In the genomic region with DNA sequence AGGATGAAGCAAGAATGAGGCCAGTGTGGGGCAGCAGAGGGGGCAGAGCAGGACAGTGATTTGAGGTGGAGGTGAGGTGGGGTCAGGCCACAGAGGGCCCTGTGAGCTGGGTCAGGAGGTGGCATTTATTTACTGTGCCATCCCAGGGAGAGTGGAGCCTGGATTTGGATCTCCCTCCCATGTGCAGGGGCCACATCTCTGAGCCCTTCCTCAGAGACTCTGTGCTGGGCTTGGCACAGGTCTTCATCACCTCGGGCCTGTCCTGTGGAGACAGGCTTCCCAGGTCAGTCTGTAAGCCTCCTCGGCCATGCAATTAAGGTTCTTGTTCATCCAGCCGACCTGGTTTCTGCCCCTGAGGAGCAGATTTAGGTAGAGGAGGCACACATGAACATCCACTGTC, we compare ENCODE assay signal across 18 cellular contexts. TPM values are rescaled to one million over a fixed set of nuclear protein-coding genes. Genes with fewer than 3 reads are reported as not detected.
A peak's percentile ranks its signal among the peaks of the same experiment; 100 is the strongest.
DNase-seq lines count a peak whose midpoint lies in the region; ATAC-seq and TF ChIP-seq lines count a peak whose summit lies in the region.
"Had no signal": no experiment of that assay in that cellular context is flagged by ENCODE, and none has a peak within 500 bp of the region (broad histone marks: within the 10 kb centered on the region; RNA-seq: fewer than 3 reads in every experiment).

No MANE protein-coding gene starts in this region.

- H3K36me3 ChIP-seq in CD8-positive, alpha-beta T cell (ENCODE audit: insufficient read depth, low read length) = no peaks in the 10 kb centered on the region
- H3K36me3 ChIP-seq in GM23338 (ENCODE audit: insufficient read depth) = no peaks in the 10 kb centered on the region
- H3K36me3 ChIP-seq: SJSA1 had no signal

- intact Hi-C loops in CD8-positive, alpha-beta T cell (cut with DNase I, micrococcal nuclease) = loop anchor here in 1 of 2 experiments (5.0 to 10.0 kb wide), 2 partner anchors 133 to 295 kb away; a partner anchor contains a TSS
- intact Hi-C loops in left colon (cut with DNase I, micrococcal nuclease) = no loop called here

- H3K27ac Mint-ChIP-seq in CD8-positive, alpha-beta T cell = no peak overlapping the region
- H3K27ac Mint-ChIP-seq in GM23338 (no peak overlapping the region), immature natural killer cell (peak overlapping the region in 1 of 6 donors; percentile 35), neural crest cell (ENCODE audit: unreplicated experiment) (no peak overlapping the region)

- H2AFZ ChIP-seq in GM23338 = no peak overlapping the region
- H2AFZ ChIP-seq: GM23248 had no signal

- no peaks in the 10 kb centered on the region for H3K9me2 ChIP-seq in GM23338 (ENCODE audit: insufficient read depth)

- POLR2A ChIA-PET in CD8-positive, alpha-beta T cell (lab: Charles Lee) = no interaction called here

- H3K4me3 ChIP-seq in CD8-positive, alpha-beta T cell (ENCODE audit: low read depth, low read length) = no peak overlapping the region
- H3K4me3 ChIP-seq in GM23338 = no peak overlapping the region
- H3K4me3 ChIP-seq: GM23248, K562, SJSA1 had no signal

- peaks cover 2% of the 10 kb centered on the region for H3K27me3 Mint-ChIP-seq in CD8-positive, alpha-beta T cell (ENCODE audit: low read depth)
- H3K27me3 Mint-ChIP-seq in GM23338 (ENCODE audit: insufficient read depth, low read depth, poor library complexity) = peaks cover 21% of the 10 kb centered on the region
- H3K27me3 Mint-ChIP-seq in immature natural killer cell (ENCODE audit: low read depth in 3 of 3) = peaks cover 3 to 10% (median 8%) of the 10 kb centered on the region in 3 donors
- H3K27me3 Mint-ChIP-seq in neural crest cell (ENCODE audit: low read depth) = peaks cover 8% of the 10 kb centered on the region

- no peaks in the 10 kb centered on the region for H3K9me3 Mint-ChIP-seq in CD8-positive, alpha-beta T cell
- H3K9me3 Mint-ChIP-seq in GM23338 (peaks cover 5% of the 10 kb centered on the region; the same call in 2 of the 3 replicates), immature natural killer cell (no peaks in the 10 kb centered on the region), neural crest cell (no peaks in the 10 kb centered on the region)
- H3K9me3 Mint-ChIP-seq: CD4-positive, CD25-positive, alpha-beta regulatory T cell had no signal

- H3K4me3 Mint-ChIP-seq in CD8-positive, alpha-beta T cell = peak overlapping the region; percentile 9
- peak overlapping the region; percentile 37; the same call in 1 of the 3 replicates for H3K4me3 Mint-ChIP-seq in GM23338
- peak overlapping the region in 3 of 5 donors; percentile 21 to 57 (median 44) for H3K4me3 Mint-ChIP-seq in immature natural killer cell
- H3K4me3 Mint-ChIP-seq in neural crest cell = peak overlapping the region; percentile 59

- H3K9me3 ChIP-seq in CD8-positive, alpha-beta T cell (ENCODE audit: low read length) = no peaks in the 10 kb centered on the region

- no peak overlapping the region for H3K27ac ChIP-seq in CD8-positive, alpha-beta T cell (ENCODE audit: low read depth, low read length)
- no peak overlapping the region for H3K27ac ChIP-seq in GM23338 (ENCODE audit: low read depth)
- H3K27ac ChIP-seq: GM23248, RWPE1, SJSA1 had no signal

- H3K79me2 ChIP-seq in GM23338 (replicated peaks; ENCODE audit: insufficient read depth) = no peaks in the 10 kb centered on the region

- H3K4me2 ChIP-seq in GM23338 = no peak overlapping the region

- no peaks in the 10 kb centered on the region for H3K27me3 ChIP-seq in CD8-positive, alpha-beta T cell (ENCODE audit: insufficient read depth, low read length)
- H3K27me3 ChIP-seq in GM23338 (ENCODE audit: insufficient read depth) = peaks cover 34% of the 10 kb centered on the region

- ATAC-seq in CD8-positive, alpha-beta T cell = no peak
- ATAC-seq in GM23338 (no peak), HG03139 (IDR thresholded peaks at IDR 0.05; ENCODE audit: unreplicated experiment) (no peak), HG02938 (IDR thresholded peaks at IDR 0.05; ENCODE audit: unreplicated experiment) (no peak), left colon (no peak)
- ATAC-seq: K562, PC-3 had no signal

- H3K4me1 ChIP-seq in CD8-positive, alpha-beta T cell (ENCODE audit: insufficient read depth, low read length) = peaks cover 5% of the 10 kb centered on the region
- peaks cover 8% of the 10 kb centered on the region; the same call in 1 of the 2 replicates for H3K4me1 ChIP-seq in GM23338 (ENCODE audit: insufficient read depth)

- H4K20me1 ChIP-seq in GM23338 (replicated peaks; ENCODE audit: insufficient read depth) = no peaks in the 10 kb centered on the region

- TF ChIP-seq CTCF in CD8-positive, alpha-beta T cell (IDR thresholded peaks at IDR 0.05) = no peak
- TF ChIP-seq CTCF in GM23338 (conservative IDR thresholded peaks at IDR 0.05; ENCODE audit: low read depth in 2 of 2) (no peak), neural crest cell (conservative IDR thresholded peaks at IDR 0.05) (no peak)

- no peak for DNase-seq in CD8-positive, alpha-beta T cell
- DNase-seq in GM23338 (ENCODE audit: low spot score) (no peak), immature natural killer cell (no peak), neural crest cell (ENCODE audit: low read depth, low spot score) (no peak), left colon (no peak)
- DNase-seq in stimulated activated CD8-positive, alpha-beta memory T cell treated with anti-CD3 and anti-CD28 coated beads, Interleukin-4, amount 100 ng/mL, for 48 hours = no peak
- DNase-seq: CD4-positive, CD25-positive, alpha-beta regulatory T cell; DMS79; GM23248; NCI-H1417 treated with DMSO at 0.1 percent for 48 hours; NCI-H2029; NCI-H82; PC-3 had no signal

- 0 out of 2 replicates have a peak, but pooled peaks cover 2% of the 10 kb centered on the region for H3F3A ChIP-seq in GM23338 (replicated peaks; ENCODE audit: low read depth)

- H3K36me3 Mint-ChIP-seq in CD8-positive, alpha-beta T cell = no peaks in the 10 kb centered on the region
- H3K36me3 Mint-ChIP-seq in GM23338 (ENCODE audit: low read depth) = no peaks in the 10 kb centered on the region
- no peaks in the 10 kb centered on the region for H3K36me3 Mint-ChIP-seq in immature natural killer cell
- H3K36me3 Mint-ChIP-seq in neural crest cell (ENCODE audit: low read depth) = no peaks in the 10 kb centered on the region
- H3K36me3 Mint-ChIP-seq: CD4-positive, CD25-positive, alpha-beta regulatory T cell had no signal

- H3K4me1 Mint-ChIP-seq in CD8-positive, alpha-beta T cell (ENCODE audit: low read depth) = peaks cover 12% of the 10 kb centered on the region
- H3K4me1 Mint-ChIP-seq in GM23338 = peaks cover 10% of the 10 kb centered on the region
- H3K4me1 Mint-ChIP-seq in immature natural killer cell = peaks cover 0 to 17% of the 10 kb centered on the region in 2 donors
- H3K4me1 Mint-ChIP-seq in neural crest cell = peaks cover 5% of the 10 kb centered on the region

- CTCF ChIA-PET in CD8-positive, alpha-beta T cell (lab: Charles Lee) = no interaction called here

TF ChIP-seq in GM23338, 12 proteins besides CTCF, POLR2A, EP300 and RAD21 (continues in another document):
- no peak for TF ChIP-seq NANOG (IDR thresholded peaks at IDR 0.05; ENCODE audit: borderline replicate concordance)
- no peak for TF ChIP-seq EZH2 (IDR thresholded peaks at IDR 0.05; ENCODE audit: low read depth, unreplicated experiment)
- no peak for TF ChIP-seq CREB1 (CRISPR knock-in tag; IDR thresholded peaks at IDR 0.05; ENCODE audit: low read depth)
- no peak for TF ChIP-seq ZNF114 (CRISPR knock-in tag; IDR thresholded peaks at IDR 0.05)
- TF ChIP-seq JUNB (IDR thresholded peaks at IDR 0.05; ENCODE audit: unreplicated experiment) = no peak
- no peak for TF ChIP-seq POLR2AphosphoS5 (IDR thresholded peaks at IDR 0.05; ENCODE audit: low read depth)
- TF ChIP-seq EZH2phosphoT487 (IDR thresholded peaks at IDR 0.05; ENCODE audit: unreplicated experiment) = no peak
- no peak for TF ChIP-seq STAT1 (IDR thresholded peaks at IDR 0.05; ENCODE audit: unreplicated experiment)
- TF ChIP-seq, protein P1, sequence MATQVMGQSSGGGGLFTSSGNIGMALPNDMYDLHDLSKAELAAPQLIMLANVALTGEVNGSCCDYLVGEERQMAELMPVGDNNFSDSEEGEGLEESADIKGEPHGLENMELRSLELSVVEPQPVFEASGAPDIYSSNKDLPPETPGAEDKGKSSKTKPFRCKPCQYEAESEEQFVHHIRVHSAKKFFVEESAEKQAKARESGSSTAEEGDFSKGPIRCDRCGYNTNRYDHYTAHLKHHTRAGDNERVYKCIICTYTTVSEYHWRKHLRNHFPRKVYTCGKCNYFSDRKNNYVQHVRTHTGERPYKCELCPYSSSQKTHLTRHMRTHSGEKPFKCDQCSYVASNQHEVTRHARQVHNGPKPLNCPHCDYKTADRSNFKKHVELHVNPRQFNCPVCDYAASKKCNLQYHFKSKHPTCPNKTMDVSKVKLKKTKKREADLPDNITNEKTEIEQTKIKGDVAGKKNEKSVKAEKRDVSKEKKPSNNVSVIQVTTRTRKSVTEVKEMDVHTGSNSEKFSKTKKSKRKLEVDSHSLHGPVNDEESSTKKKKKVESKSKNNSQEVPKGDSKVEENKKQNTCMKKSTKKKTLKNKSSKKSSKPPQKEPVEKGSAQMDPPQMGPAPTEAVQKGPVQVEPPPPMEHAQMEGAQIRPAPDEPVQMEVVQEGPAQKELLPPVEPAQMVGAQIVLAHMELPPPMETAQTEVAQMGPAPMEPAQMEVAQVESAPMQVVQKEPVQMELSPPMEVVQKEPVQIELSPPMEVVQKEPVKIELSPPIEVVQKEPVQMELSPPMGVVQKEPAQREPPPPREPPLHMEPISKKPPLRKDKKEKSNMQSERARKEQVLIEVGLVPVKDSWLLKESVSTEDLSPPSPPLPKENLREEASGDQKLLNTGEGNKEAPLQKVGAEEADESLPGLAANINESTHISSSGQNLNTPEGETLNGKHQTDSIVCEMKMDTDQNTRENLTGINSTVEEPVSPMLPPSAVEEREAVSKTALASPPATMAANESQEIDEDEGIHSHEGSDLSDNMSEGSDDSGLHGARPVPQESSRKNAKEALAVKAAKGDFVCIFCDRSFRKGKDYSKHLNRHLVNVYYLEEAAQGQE (IDR thresholded peaks at IDR 0.05; ENCODE audit: unreplicated experiment) = no peak

RNA-seq across cellular contexts. Expression of a gene that starts 40.9 kb away (rescaled TPM):
- total RNA-seq in CD8-positive, alpha-beta T cell = 10 to 100 TPM; 21.0 to 22.2 TPM
- total RNA-seq in GM23338 (2014; rRNA removed; shearing (Covaris generic)) = 5.2 and 7.9 TPM in 2 replicates
- 2.8 and 3.2 TPM in 2 replicates for polyA plus RNA-seq in GM23338 (2016; fragmentation: Nextera tagmentation; extraction: Ambion mirVana)
- polyA plus RNA-seq in immature natural killer cell = 1 to 10 TPM in 1 of 3 donors, under 1 TPM in 2; 0.05 to 2.2 (median 0.70) TPM
- total RNA-seq in neural crest cell = 19.3 and 20.8 TPM in 2 replicates
- total RNA-seq in left colon = 10 to 100 TPM in 1 of 2 donors, 1 to 10 TPM in 1; 10.0 to 10.3 TPM

Comparison
In these comparisons a context has a peak if more than half of its experiments do, and no peak if none do; other contexts are left out.
1. H3K4me3 Mint-ChIP-seq: peak in every context shown above with its lines; median percentile 59 in neural crest cell; 44 in immature natural killer cell; 37 in GM23338; 9 in CD8-positive, alpha-beta T cell.